In genomic region chr19:624433-625109, GRCh38 we compare ENCODE assay signal across 36 cellular contexts. TPM values are rescaled to one million over a fixed set of nuclear protein-coding genes. Genes with fewer than 3 reads are reported as not detected.
A peak's percentile ranks its signal among the peaks of the same experiment; 100 is the strongest.
DNase-seq lines count a peak whose midpoint lies in the region; ATAC-seq, FAIRE-seq and TF ChIP-seq lines count a peak whose summit lies in the region.
"Had no signal": no experiment of that assay in that cellular context is flagged by ENCODE, and none has a peak within 500 bp of the region (broad histone marks: within the 10 kb centered on the region; RNA-seq: fewer than 3 reads in every experiment).

No MANE protein-coding gene starts in this region.

- H3K4me2 ChIP-seq in HCT116 (ENCODE audit: low read length), result peak overlapping the region; percentile 50

- BruUV-seq in HCT116 (replicated peaks; lab: Mats Ljungman, UMichigan), result no TSS peak

- intact Hi-C loops in HCT116 (cut with micrococcal nuclease), result no loop called here

- H3K79me2 ChIP-seq in HCT116 (ENCODE audit: insufficient read depth, low read length), result peaks cover 23% of the 10 kb centered on the region

- H3K36me3 ChIP-seq in HCT116 (ENCODE audit: control insufficient read depth in 1 of 2, insufficient read depth in 2 of 2, low read length in 2 of 2), result peaks cover 5 to 57% of the 10 kb centered on the region in 2 experiments
- peaks cover 68% of the 10 kb centered on the region for H3K36me3 ChIP-seq in brain microvascular endothelial cell (replicated peaks)

- H3K4me1 Mint-ChIP-seq in osteocyte (ENCODE audit: unreplicated experiment), result peaks cover 44% of the 10 kb centered on the region

- H3K9me3 ChIP-seq in HCT116 (ENCODE audit: control insufficient read depth in 1 of 2, insufficient read depth in 1 of 2, low read depth in 1 of 2, low read length in 2 of 2), result no peaks in the 10 kb centered on the region
- H3K9me3 ChIP-seq: esophagus squamous epithelium, lower lobe of right lung, vagina had no signal

- ATAC-seq in HCT116, result no peak
- ATAC-seq: activated CD4-positive, alpha-beta T cell treated with anti-CD3 and anti-CD28 coated beads for 36 hours; activated CD8-positive, alpha-beta T cell treated with anti-CD3 and anti-CD28 coated beads for 36 hours; lower lobe of right lung; naive thymus-derived CD4-positive, alpha-beta T cell; stimulated activated memory B cell treated with anti-CD40 and anti-IgM and Interleukin-4, amounts not matched to agents 10 μg/mL and 1 μg/mL and 100 μg/mL, for 72 hours had no signal

- H2AFZ ChIP-seq in HCT116 (ENCODE audit: low read depth, low read length, poor library complexity, severe bottlenecking), result no peak overlapping the region

- in situ Hi-C loops in brain microvascular endothelial cell (cut with HindIII; ENCODE audit: low pct_ligation_motif_present, low sequenced_read_pairs), result no loop called here

- H3K36me3 Mint-ChIP-seq in osteocyte (ENCODE audit: unreplicated experiment), result peaks cover 17% of the 10 kb centered on the region

- no peaks in the 10 kb centered on the region for H3K9me2 ChIP-seq in HCT116 (ENCODE audit: insufficient read depth)

- no peak overlapping the region for H3K4me3 Mint-ChIP-seq in osteocyte (ENCODE audit: unreplicated experiment)
- H3K4me3 Mint-ChIP-seq: activated CD4-positive, alpha-beta T cell treated with anti-CD3 and anti-CD28 coated beads for 36 hours; activated CD8-positive, alpha-beta T cell treated with anti-CD3 and anti-CD28 coated beads for 36 hours; activated T-helper 1 cell treated with anti-CD3 and anti-CD28 coated beads, Interleukin-12 subunit alpha, Interleukin-12 subunit beta, Interleukin-2, Interleukin-4 antibody, amounts not matched to agents 30 ng/mL and 10 ng/mL and 1 ng/mL, durations not matched to agents 14 hours and 24 hours and 36 hours; CD4-positive, CD25-positive, alpha-beta regulatory T cell; naive thymus-derived CD4-positive, alpha-beta T cell; stimulated activated memory B cell treated with anti-CD40 and anti-IgM and Interleukin-4, amounts not matched to agents 10 μg/mL and 1 μg/mL and 100 μg/mL, for 72 hours had no signal

- peak overlapping the region; percentile 78 for H3K27ac Mint-ChIP-seq in osteocyte (ENCODE audit: unreplicated experiment)
- H3K27ac Mint-ChIP-seq: activated CD4-positive, alpha-beta T cell treated with anti-CD3 and anti-CD28 coated beads for 36 hours; activated CD8-positive, alpha-beta T cell treated with anti-CD3 and anti-CD28 coated beads for 36 hours; activated T-helper 1 cell treated with anti-CD3 and anti-CD28 coated beads, Interleukin-12 subunit alpha, Interleukin-12 subunit beta, Interleukin-2, Interleukin-4 antibody, amounts not matched to agents 30 ng/mL and 10 ng/mL and 1 ng/mL, durations not matched to agents 14 hours and 24 hours and 36 hours; naive thymus-derived CD4-positive, alpha-beta T cell; stimulated activated memory B cell treated with anti-CD40 and anti-IgM and Interleukin-4, amounts not matched to agents 10 μg/mL and 1 μg/mL and 100 μg/mL, for 72 hours had no signal

- RAD21 ChIA-PET in HCT116 (lab: Charles Lee; ENCODE audit: low non-redundant PET in 1 of 2, low total read pairs in 2 of 2, uncharacterized antibody in 2 of 2, unreplicated experiment in 2 of 2), result no interaction called here

- H3K4me3 ChIP-seq in HCT116 (replicated peaks in 1 of 2; ENCODE audit: low read depth in 1 of 2, low read length in 2 of 2) (no peak overlapping the region), brain microvascular endothelial cell (ENCODE audit: low read depth, low read length) (no peak overlapping the region), foreskin fibroblast (ENCODE audit: low read depth in 1 of 2, low read length in 2 of 2) (no peak overlapping the region)
- H3K4me3 ChIP-seq: esophagus squamous epithelium, lower lobe of right lung, vagina had no signal

- no peak for TF ChIP-seq RAD21 in HCT116 (IDR thresholded peaks at IDR 0.05; ENCODE audit: low read depth)

- DNase-seq in HCT116 (ENCODE audit: low read depth, low spot score) (no peak), brain microvascular endothelial cell (no peak), osteocyte (ENCODE audit: extremely low spot score, unreplicated experiment) (no peak), urothelium cell line (ENCODE audit: low spot score) (no peak), foreskin fibroblast (no peak), HPDE6-E6E7 (ENCODE audit: extremely low spot score) (no peak), cerebellar nuclear complex (lab: John Stamatoyannopoulos, UW) (no peak)
- DNase-seq: activated CD4-positive, alpha-beta T cell treated with anti-CD3 and anti-CD28 coated beads for 36 hours; activated CD8-positive, alpha-beta memory T cell treated with anti-CD3 and anti-CD28 coated beads, Interleukin-2, amount 50 U/mL, for 48 hours; activated CD8-positive, alpha-beta T cell treated with anti-CD3 and anti-CD28 coated beads for 36 hours; activated naive CD4-positive, alpha-beta T cell treated with Interleukin-2 at 50 U/mL for 16 hours; Calu3; CD4-positive, CD25-positive, alpha-beta regulatory T cell; central memory CD4-positive, alpha-beta T cell; DMS79 treated with DMSO at 0.1 percent for 48 hours; esophagus squamous epithelium; GF-D8; HCEC 1CT; KG1; lower lobe of right lung; naive thymus-derived CD4-positive, alpha-beta T cell; NCI-H1092 treated with DMSO at 0.1 percent for 48 hours; NCI-H1694 treated with DMSO at 0.1 percent for 48 hours; NCI-H446 treated with DMSO at 0.1 percent for 48 hours; NCI-H774; SIG-M5; T-helper 9 cell had no signal

- H4K20me1 ChIP-seq in HCT116 (ENCODE audit: insufficient read depth), result no peaks in the 10 kb centered on the region

- H3K9me3 Mint-ChIP-seq in osteocyte (ENCODE audit: unreplicated experiment), result no peaks in the 10 kb centered on the region
- H3K9me3 Mint-ChIP-seq: activated CD8-positive, alpha-beta T cell treated with anti-CD3 and anti-CD28 coated beads for 36 hours; activated T-helper 1 cell treated with anti-CD3 and anti-CD28 coated beads, Interleukin-12 subunit alpha, Interleukin-12 subunit beta, Interleukin-2, Interleukin-4 antibody, amounts not matched to agents 30 ng/mL and 10 ng/mL and 1 ng/mL, durations not matched to agents 14 hours and 24 hours and 36 hours; CD4-positive, CD25-positive, alpha-beta regulatory T cell; naive thymus-derived CD4-positive, alpha-beta T cell; stimulated activated memory B cell treated with anti-CD40 and anti-IgM and Interleukin-4, amounts not matched to agents 10 μg/mL and 1 μg/mL and 100 μg/mL, for 72 hours had no signal

- H3K9ac ChIP-seq in HCT116 (ENCODE audit: low read length), result 0 out of 2 replicates have a peak overlapping the region, but pooled peaks have one; percentile 3

- no peak for TF ChIP-seq POLR2A in HCT116 (IDR thresholded peaks at IDR 0.05; ENCODE audit: borderline replicate concordance, extremely low read depth, insufficient read depth, insufficient read length)

- peak; percentile 20 for FAIRE-seq in urothelium cell line (lab: Jason Lieb, UNC)
- FAIRE-seq: frontal cortex had no signal

- CTCF ChIA-PET in HCT116 (lab: Charles Lee), result no interaction called here

- POLR2A ChIA-PET in HCT116 (lab: Charles Lee), result no interaction called here

- TF ChIP-seq CTCF in HCT116 (IDR thresholded peaks at IDR 0.05 in 2 of 3, conservative IDR thresholded peaks at IDR 0.05 in 1 of 3; ENCODE audit: borderline replicate concordance in 1 of 3, insufficient read depth in 1 of 3, low read depth in 2 of 3, low read length in 2 of 3), result no peak
- no peak for TF ChIP-seq CTCF in brain microvascular endothelial cell (IDR thresholded peaks at IDR 0.05; ENCODE audit: low read depth, low read length, missing control alignments)
- no peak for TF ChIP-seq CTCF in osteocyte (IDR thresholded peaks at IDR 0.05)
- no peak for TF ChIP-seq CTCF in foreskin fibroblast (IDR thresholded peaks at IDR 0.05; ENCODE audit: low read depth, low read length)

- H3K27ac ChIP-seq in HCT116 (ENCODE audit: low read depth, low read length) (peak overlapping the region; percentile 53; the same call in 1 of the 2 replicates), brain microvascular endothelial cell (peak overlapping the region; percentile 92)
- H3K27ac ChIP-seq: lower lobe of right lung, vagina, VCaP had no signal

- H3K27me3 Mint-ChIP-seq in osteocyte (ENCODE audit: unreplicated experiment), result no peaks in the 10 kb centered on the region
- H3K27me3 Mint-ChIP-seq: activated CD4-positive, alpha-beta T cell treated with anti-CD3 and anti-CD28 coated beads for 36 hours; activated CD8-positive, alpha-beta T cell treated with anti-CD3 and anti-CD28 coated beads for 36 hours; CD4-positive, CD25-positive, alpha-beta regulatory T cell; naive thymus-derived CD4-positive, alpha-beta T cell; stimulated activated memory B cell treated with anti-CD40 and anti-IgM and Interleukin-4, amounts not matched to agents 10 μg/mL and 1 μg/mL and 100 μg/mL, for 72 hours had no signal

- no peaks in the 10 kb centered on the region for H3K27me3 ChIP-seq in HCT116 (ENCODE audit: insufficient read depth, low read length)
- no peaks in the 10 kb centered on the region for H3K27me3 ChIP-seq in brain microvascular endothelial cell (replicated peaks)
- H3K27me3 ChIP-seq: esophagus squamous epithelium, vagina had no signal

- peaks cover 4 to 21% of the 10 kb centered on the region in 2 experiments; a peak in 3 of 4 replicates for H3K4me1 ChIP-seq in HCT116 (ENCODE audit: control insufficient read depth in 1 of 2, insufficient read depth in 2 of 2, low read length in 2 of 2)
- H3K4me1 ChIP-seq: lower lobe of right lung, vagina had no signal

TF ChIP-seq in HCT116, 20 proteins besides CTCF, POLR2A, EP300 and RAD21 (continues in another document):
- TF ChIP-seq EGR1 (IDR thresholded peaks at IDR 0.05; ENCODE audit: low read depth) (no peak), ZFX (IDR thresholded peaks at IDR 0.05) (no peak), POLR2AphosphoS5 (IDR thresholded peaks at IDR 0.05; ENCODE audit: low read depth, low read length) (no peak)

RNA-seq across cellular contexts. Expression of gene POLRMT, which starts 8.8 kb away (rescaled TPM):
- 138 TPM for total RNA-seq in HCT116 (2021; ENCODE audit: unreplicated experiment)
- polyA plus RNA-seq in HCT116 (2012), result 175 and 185 TPM in 2 replicates
- 44.6 and 47.6 TPM in 2 replicates for total RNA-seq in osteocyte

RNA-seq across cellular contexts. Expression of gene FGF22, which starts 15.1 kb away (rescaled TPM):
- 1.5 TPM for total RNA-seq in HCT116 (2021; ENCODE audit: unreplicated experiment)
- 0.35 and 0.39 TPM in 2 replicates for polyA plus RNA-seq in HCT116 (2012)
- 0.81 TPM in 1 of 2 replicates, not detected in the other for total RNA-seq in osteocyte
- total RNA-seq: activated CD4-positive, alpha-beta T cell treated with anti-CD3 and anti-CD28 coated beads for 36 hours; activated T-helper 1 cell treated with anti-CD3 and anti-CD28 coated beads, Interleukin-12 subunit alpha, Interleukin-12 subunit beta, Interleukin-2, Interleukin-4 antibody, amounts not matched to agents 30 ng/mL and 10 ng/mL and 1 ng/mL, durations not matched to agents 14 hours and 24 hours and 36 hours; MCF 10A; skeletal muscle tissue; vagina had no signal
- polyA plus RNA-seq: naive thymus-derived CD4-positive, alpha-beta T cell had no signal

RNA-seq across cellular contexts. Expression of gene HCN2, which starts 34.9 kb away (rescaled TPM):
- total RNA-seq in HCT116 (2021; ENCODE audit: unreplicated experiment) (2.4 TPM), osteocyte (27.2 and 28.3 TPM in 2 replicates)
- 2.3 TPM in 2 replicates for polyA plus RNA-seq in HCT116 (2012)
- total RNA-seq: HT-29, skeletal muscle tissue, subcutaneous adipose tissue had no signal
- polyA plus RNA-seq: CD4-positive, CD25-positive, alpha-beta regulatory T cell; naive thymus-derived CD4-positive, alpha-beta T cell had no signal

RNA-seq across cellular contexts. Expression of gene RNF126, which starts 38.4 kb away (rescaled TPM):
- total RNA-seq in HCT116 (2021; ENCODE audit: unreplicated experiment) (93.8 TPM), osteocyte (37.3 and 40.8 TPM in 2 replicates)
- 87.9 and 89.0 TPM in 2 replicates for polyA plus RNA-seq in HCT116 (2012)

RNA-seq across cellular contexts. Expression of gene FSTL3, which starts 51.6 kb away (rescaled TPM):
- total RNA-seq in HCT116 (2021; ENCODE audit: unreplicated experiment) (29.1 TPM), osteocyte (109 and 111 TPM in 2 replicates)
- 25.7 and 26.1 TPM in 2 replicates for polyA plus RNA-seq in HCT116 (2012)
